In genomic region chr5:6736524-6737042, GRCh38 we compare ENCODE assay signal across 11 cellular contexts. TPM values are rescaled to one million over a fixed set of nuclear protein-coding genes. Genes with fewer than 3 reads are reported as not detected.
DNase-seq lines count a peak whose midpoint lies in the region; ATAC-seq and TF ChIP-seq lines count a peak whose summit lies in the region.
"Had no signal": no experiment of that assay in that cellular context is flagged by ENCODE, and none has a peak within 500 bp of the region (broad histone marks: within the 10 kb centered on the region; RNA-seq: fewer than 3 reads in every experiment).

No MANE protein-coding gene starts in this region.

- ATAC-seq in CD8-positive, alpha-beta T cell = no peak
- peak; percentile 1 for ATAC-seq in GM21528 (IDR thresholded peaks at IDR 0.05; ENCODE audit: low FRiP score, unreplicated experiment)
- ATAC-seq in activated CD8-positive, alpha-beta T cell treated with anti-CD3 and anti-CD28 coated beads for 36 hours = peak; percentile 15
- no peak for ATAC-seq in naive thymus-derived CD4-positive, alpha-beta T cell
- ATAC-seq: naive thymus-derived CD8-positive, alpha-beta T cell had no signal

- CTCF ChIA-PET in CD8-positive, alpha-beta T cell (lab: Charles Lee) = interaction anchor here (1.2 kb wide), 1 partner anchor 9 kb away, joined by 4 read pairs; no protein-coding TSS in a partner anchor
- CTCF ChIA-PET in activated CD8-positive, alpha-beta T cell treated with anti-CD3 and anti-CD28 coated beads for 36 hours (lab: Charles Lee) = interaction anchor here (1.1 to 1.6 kb wide), 2 partner anchors 9 to 102 kb away, joined by 3 to 5 read pairs; no protein-coding TSS in a partner anchor
- CTCF ChIA-PET in naive thymus-derived CD4-positive, alpha-beta T cell (lab: Charles Lee) = interaction anchor here (0.7 kb wide), 1 partner anchor 9 kb away, joined by 3 read pairs; no protein-coding TSS in a partner anchor

- peak overlapping the region; percentile 18 for H3K27ac Mint-ChIP-seq in CD8-positive, alpha-beta T cell
- H3K27ac Mint-ChIP-seq in activated CD8-positive, alpha-beta T cell treated with anti-CD3 and anti-CD28 coated beads for 36 hours = peak overlapping the region; percentile 86
- H3K27ac Mint-ChIP-seq in naive thymus-derived CD4-positive, alpha-beta T cell = peak overlapping the region in 6 of 9 donors; percentile 31 to 84 (median 40)

- no peak for TF ChIP-seq CTCF in CD8-positive, alpha-beta T cell (IDR thresholded peaks at IDR 0.05)
- no peak for TF ChIP-seq CTCF in activated CD8-positive, alpha-beta T cell treated with anti-CD3 and anti-CD28 coated beads for 36 hours (IDR thresholded peaks at IDR 0.05)

- H3K27ac ChIP-seq in CD8-positive, alpha-beta T cell (ENCODE audit: low read depth, low read length) = no peak overlapping the region
- H3K27ac ChIP-seq in naive thymus-derived CD4-positive, alpha-beta T cell (ENCODE audit: low read depth, low read length) = no peak overlapping the region

- no peaks in the 10 kb centered on the region for H3K9me3 Mint-ChIP-seq in CD8-positive, alpha-beta T cell
- no peaks in the 10 kb centered on the region for H3K9me3 Mint-ChIP-seq in activated CD8-positive, alpha-beta T cell treated with anti-CD3 and anti-CD28 coated beads for 36 hours
- H3K9me3 Mint-ChIP-seq in naive thymus-derived CD4-positive, alpha-beta T cell = no peaks in the 10 kb centered on the region
- H3K9me3 Mint-ChIP-seq: naive thymus-derived CD8-positive, alpha-beta T cell had no signal

- H3K4me3 ChIP-seq in CD8-positive, alpha-beta T cell (ENCODE audit: low read depth, low read length) = no peak overlapping the region
- H3K4me3 ChIP-seq in naive thymus-derived CD4-positive, alpha-beta T cell (ENCODE audit: low read length) = no peak overlapping the region

- no peak overlapping the region for H3K4me3 Mint-ChIP-seq in CD8-positive, alpha-beta T cell
- no peak overlapping the region for H3K4me3 Mint-ChIP-seq in activated CD8-positive, alpha-beta T cell treated with anti-CD3 and anti-CD28 coated beads for 36 hours
- H3K4me3 Mint-ChIP-seq in naive thymus-derived CD4-positive, alpha-beta T cell = peak overlapping the region in 1 of 10 donors; percentile 47
- H3K4me3 Mint-ChIP-seq: naive thymus-derived CD8-positive, alpha-beta T cell had no signal

- H3K9me3 ChIP-seq in CD8-positive, alpha-beta T cell (ENCODE audit: low read length) = no peaks in the 10 kb centered on the region
- H3K9me3 ChIP-seq in naive thymus-derived CD4-positive, alpha-beta T cell (ENCODE audit: control insufficient read depth in 2 of 3, low read length in 3 of 3) = no peaks in the 10 kb centered on the region

- H3K27me3 Mint-ChIP-seq in CD8-positive, alpha-beta T cell (ENCODE audit: low read depth) = no peaks in the 10 kb centered on the region
- H3K27me3 Mint-ChIP-seq in activated CD8-positive, alpha-beta T cell treated with anti-CD3 and anti-CD28 coated beads for 36 hours = no peaks in the 10 kb centered on the region
- no peaks in the 10 kb centered on the region for H3K27me3 Mint-ChIP-seq in naive thymus-derived CD4-positive, alpha-beta T cell
- H3K27me3 Mint-ChIP-seq: naive thymus-derived CD8-positive, alpha-beta T cell had no signal

- H3K36me3 ChIP-seq in CD8-positive, alpha-beta T cell (ENCODE audit: insufficient read depth, low read length) = peaks cover 15% of the 10 kb centered on the region
- peaks cover 3 to 51% (median 8%) of the 10 kb centered on the region in 3 experiments for H3K36me3 ChIP-seq in naive thymus-derived CD4-positive, alpha-beta T cell (ENCODE audit: control insufficient read depth in 2 of 3, insufficient read depth in 3 of 3, low read length in 3 of 3)

- H3K4me1 Mint-ChIP-seq in CD8-positive, alpha-beta T cell (ENCODE audit: low read depth) = peaks cover 43% of the 10 kb centered on the region
- peaks cover 57% of the 10 kb centered on the region for H3K4me1 Mint-ChIP-seq in activated CD8-positive, alpha-beta T cell treated with anti-CD3 and anti-CD28 coated beads for 36 hours (ENCODE audit: low read depth)
- peaks cover 28 to 62% (median 45%) of the 10 kb centered on the region in 7 donors for H3K4me1 Mint-ChIP-seq in naive thymus-derived CD4-positive, alpha-beta T cell

- peaks cover 12% of the 10 kb centered on the region for H3K4me1 ChIP-seq in CD8-positive, alpha-beta T cell (ENCODE audit: insufficient read depth, low read length)
- H3K4me1 ChIP-seq in naive thymus-derived CD4-positive, alpha-beta T cell (ENCODE audit: control insufficient read depth in 2 of 2, insufficient read depth in 2 of 2, low read length in 2 of 2) = peaks cover 0 to 9% of the 10 kb centered on the region in 2 donors

- H3K27me3 ChIP-seq in CD8-positive, alpha-beta T cell (ENCODE audit: insufficient read depth, low read length) = no peaks in the 10 kb centered on the region
- H3K27me3 ChIP-seq in naive thymus-derived CD4-positive, alpha-beta T cell (ENCODE audit: control insufficient read depth in 2 of 2, insufficient read depth in 2 of 2, low read length in 2 of 2) = no peaks in the 10 kb centered on the region

- peaks cover 54% of the 10 kb centered on the region for H3K36me3 Mint-ChIP-seq in CD8-positive, alpha-beta T cell
- peaks cover 62% of the 10 kb centered on the region for H3K36me3 Mint-ChIP-seq in activated CD8-positive, alpha-beta T cell treated with anti-CD3 and anti-CD28 coated beads for 36 hours (ENCODE audit: low read depth)
- peaks cover 5 to 36% (median 7%) of the 10 kb centered on the region in 5 donors for H3K36me3 Mint-ChIP-seq in naive thymus-derived CD4-positive, alpha-beta T cell

- no peak for DNase-seq in CD8-positive, alpha-beta T cell
- no peak for DNase-seq in activated CD8-positive, alpha-beta T cell treated with anti-CD3 and anti-CD28 coated beads for 36 hours
- DNase-seq in naive thymus-derived CD4-positive, alpha-beta T cell = no peak
- DNase-seq in H4 (ENCODE audit: low spot score) (no peak), hypothalamus (lab: John Stamatoyannopoulos, UW) (no peak), COLO829 (ENCODE audit: low spot score) (no peak), A172 (ENCODE audit: low spot score) (no peak)
- DNase-seq: activated gamma-delta T cell treated with Interleukin-2 at 50 U/mL for 16 hours; cortex of kidney; naive thymus-derived CD8-positive, alpha-beta T cell had no signal

- intact Hi-C loops in CD8-positive, alpha-beta T cell (cut with DNase I, micrococcal nuclease) = no loop called here
- intact Hi-C loops in activated CD8-positive, alpha-beta T cell treated with anti-CD3 and anti-CD28 coated beads for 36 hours (cut with micrococcal nuclease) = no loop called here
- intact Hi-C loops in naive thymus-derived CD4-positive, alpha-beta T cell (cut with micrococcal nuclease) = no loop called here

- POLR2A ChIA-PET in CD8-positive, alpha-beta T cell (lab: Charles Lee) = no interaction called here
- POLR2A ChIA-PET in activated CD8-positive, alpha-beta T cell treated with anti-CD3 and anti-CD28 coated beads for 36 hours (lab: Charles Lee) = interaction anchor here (1.0 to 1.4 kb wide), 2 partner anchors 9 to 18 kb away, joined by 4 to 5 read pairs; no protein-coding TSS in a partner anchor
- POLR2A ChIA-PET in naive thymus-derived CD4-positive, alpha-beta T cell (lab: Charles Lee) = no interaction called here

RNA-seq across cellular contexts. Expression of gene TENT4A, which starts 23.4 kb away (rescaled TPM):
- total RNA-seq in CD8-positive, alpha-beta T cell = 10 to 100 TPM; 39.9 to 42.6 TPM
- total RNA-seq in activated CD8-positive, alpha-beta T cell treated with anti-CD3 and anti-CD28 coated beads for 36 hours = 10 to 100 TPM; 50.6 to 51.9 TPM
- 10 to 100 TPM; 34.9 to 61.4 (median 52.2) TPM for total RNA-seq in naive thymus-derived CD4-positive, alpha-beta T cell
- polyA plus RNA-seq in naive thymus-derived CD4-positive, alpha-beta T cell = 1 to 10 TPM; 1.6 to 2.2 TPM
- 3.9 and 6.2 TPM in 2 replicates for total RNA-seq in H4 (2014; rRNA removed; shearing (Covaris generic))
- 7.6 and 7.8 TPM in 2 replicates for total RNA-seq in A172 (2014; rRNA removed; shearing (Covaris generic))

Comparison
In these comparisons a context has a peak if more than half of its experiments do, and no peak if none do; other contexts are left out.
1. ATAC-seq: peak in GM21528 (single experiment) and activated CD8-positive, alpha-beta T cell treated with anti-CD3 and anti-CD28 coated beads for 36 hours (single experiment); none in CD8-positive, alpha-beta T cell (single experiment) and naive thymus-derived CD4-positive, alpha-beta T cell (single experiment).
2. H3K27ac Mint-ChIP-seq: peak in every context shown above with its lines; median percentile 86 in activated CD8-positive, alpha-beta T cell treated with anti-CD3 and anti-CD28 coated beads for 36 hours; 40 in naive thymus-derived CD4-positive, alpha-beta T cell; 18 in CD8-positive, alpha-beta T cell.